Comparison of ENCODE assay signal across 32 cellular contexts in genomic region chr4:120714581-120714980, GRCh38.
"Had no signal": no experiment of that assay in that cellular context is flagged by ENCODE, and none has a peak within 500 bp of the region (broad histone marks: within the 10 kb centered on the region; RNA-seq: fewer than 3 reads in every experiment).

No MANE protein-coding gene starts in this region.

- H3K36me3 ChIP-seq: gastrocnemius medialis, lower lobe of right lung, ovary, right lobe of liver, uterus had no signal

- ATAC-seq: activated CD8-positive, alpha-beta T cell treated with anti-CD3 and anti-CD28 coated beads for 36 hours; activated T-cell treated with anti-CD3 and anti-CD28 coated beads, Interleukin-2, amount 50 U/mL, for 4 hours; activated T-helper 17 cell treated with anti-CD3 and anti-CD28 coated beads, Interleukin-2, amount 50 U/mL, for 72 hours; gastrocnemius medialis; left colon; lower lobe of right lung; right lobe of liver; T-cell had no signal

- H3K9me3 Mint-ChIP-seq: activated B cell treated with CpG ODN at 0.5 μM for 24 hours; activated CD8-positive, alpha-beta T cell treated with anti-CD3 and anti-CD28 coated beads for 36 hours; activated naive CD4-positive, alpha-beta T cell treated with anti-CD3 and anti-CD28 coated beads, Interleukin-2, amount 50 U/mL, for 24 hours; activated T-cell treated with anti-CD3 and anti-CD28 coated beads, Interleukin-2, amount 50 U/mL, for 4 hours; activated T-helper 17 cell treated with anti-CD3 and anti-CD28 coated beads, Interleukin-2, amount 50 U/mL, for 72 hours; brain; nephron; stimulated activated naive CD8-positive, alpha-beta T cell treated with anti-CD3 and anti-CD28 coated beads, Interleukin-15, Interleukin-2, amounts not matched to agents 100 ng/mL and 50 ng/mL, for 24 hours; T-cell; T-helper 2 cell treated with Interferon-gamma antibody and Interleukin-4, amounts not matched to agents 5 μg/mL and 100 μg/mL, for 36 hours had no signal

- H3K27me3 Mint-ChIP-seq: activated B cell treated with CpG ODN at 0.5 μM for 24 hours, brain, progenitor cell of endocrine pancreas had no signal

- H3K4me1 ChIP-seq: lower lobe of right lung, right lobe of liver, uterus had no signal

- H3K27ac Mint-ChIP-seq: activated B cell treated with CpG ODN at 0.5 μM for 24 hours; activated CD8-positive, alpha-beta T cell treated with anti-CD3 and anti-CD28 coated beads for 36 hours; activated naive CD4-positive, alpha-beta T cell treated with anti-CD3 and anti-CD28 coated beads, Interleukin-2, amount 50 U/mL, for 24 hours; activated T-helper 17 cell treated with anti-CD3 and anti-CD28 coated beads, Interleukin-2, amount 50 U/mL, for 72 hours; brain; nephron; progenitor cell of endocrine pancreas; stimulated activated naive CD8-positive, alpha-beta T cell treated with anti-CD3 and anti-CD28 coated beads, Interleukin-15, Interleukin-2, amounts not matched to agents 100 ng/mL and 50 ng/mL, for 24 hours; T-cell; T-helper 2 cell treated with Interferon-gamma antibody and Interleukin-4, amounts not matched to agents 5 μg/mL and 100 μg/mL, for 36 hours; type B pancreatic cell had no signal

- H3K4me2 ChIP-seq: hepatocyte had no signal

- H3K4me3 ChIP-seq: coronary artery, dorsolateral prefrontal cortex, gastrocnemius medialis, hepatocyte, lower lobe of right lung, ovary, right lobe of liver, thoracic aorta, uterus had no signal

- H3K36me3 Mint-ChIP-seq: activated naive CD4-positive, alpha-beta T cell treated with anti-CD3 and anti-CD28 coated beads, Interleukin-2, amount 50 U/mL, for 24 hours; brain; T-cell had no signal

- H3K4me1 Mint-ChIP-seq: activated B cell treated with CpG ODN at 0.5 μM for 24 hours; activated naive CD4-positive, alpha-beta T cell treated with anti-CD3 and anti-CD28 coated beads, Interleukin-2, amount 50 U/mL, for 24 hours; activated T-helper 17 cell treated with anti-CD3 and anti-CD28 coated beads, Interleukin-2, amount 50 U/mL, for 72 hours; nephron; T-cell had no signal

- DNase-seq: activated B cell treated with CpG ODN at 0.5 μM for 24 hours; activated CD4-positive, alpha-beta T cell treated with anti-CD3 and anti-CD28 coated beads, Interleukin-2, amount 50 U/mL, for 1 hour; activated CD8-positive, alpha-beta T cell treated with anti-CD3 and anti-CD28 coated beads for 36 hours; activated gamma-delta T cell treated with Interleukin-2 at 50 U/mL for 16 hours; activated T-cell treated with anti-CD3 and anti-CD28 coated beads, Interleukin-2, amount 50 U/mL, for 4 hours; anterior cingulate cortex; dorsolateral prefrontal cortex; effector memory CD4-positive, alpha-beta T cell; erythroblast; gastrocnemius medialis; glutamatergic neuron; kidney; left colon; lower lobe of right lung; mesenchymal stem cell; ovary; right lobe of liver; stimulated activated CD4-positive, alpha-beta T cell treated with anti-CD3 and anti-CD28 coated beads, Interleukin-12 subunit alpha, Interleukin-12 subunit beta, amount 100 ng/mL, for 4 hours; stimulated activated CD4-positive, alpha-beta T cell treated with anti-CD3 and anti-CD28 coated beads, Interleukin-4, amount 100 ng/mL, for 1 hour; T-cell; uterus had no signal

- H3K27ac ChIP-seq: coronary artery, dorsolateral prefrontal cortex, gastrocnemius medialis, hepatocyte, lower lobe of right lung, ovary, right lobe of liver, thoracic aorta, uterus had no signal

- H3K9me3 ChIP-seq: gastrocnemius medialis, lower lobe of right lung, ovary, right lobe of liver, thoracic aorta, uterus had no signal

- H3K4me3 Mint-ChIP-seq: activated B cell treated with CpG ODN at 0.5 μM for 24 hours; activated CD8-positive, alpha-beta T cell treated with anti-CD3 and anti-CD28 coated beads for 36 hours; activated naive CD4-positive, alpha-beta T cell treated with anti-CD3 and anti-CD28 coated beads, Interleukin-2, amount 50 U/mL, for 24 hours; activated T-cell treated with anti-CD3 and anti-CD28 coated beads, Interleukin-2, amount 50 U/mL, for 4 hours; activated T-helper 17 cell treated with anti-CD3 and anti-CD28 coated beads, Interleukin-2, amount 50 U/mL, for 72 hours; brain; nephron; stimulated activated naive CD8-positive, alpha-beta T cell treated with anti-CD3 and anti-CD28 coated beads, Interleukin-15, Interleukin-2, amounts not matched to agents 100 ng/mL and 50 ng/mL, for 24 hours; T-cell; T-helper 2 cell treated with Interferon-gamma antibody and Interleukin-4, amounts not matched to agents 5 μg/mL and 100 μg/mL, for 36 hours; type B pancreatic cell had no signal

- H3K27me3 ChIP-seq: dorsolateral prefrontal cortex, gastrocnemius medialis, hepatocyte, ovary, right lobe of liver, uterus had no signal

- H3K79me2 ChIP-seq: hepatocyte had no signal

- H2AFZ ChIP-seq: hepatocyte had no signal
